ENCODE assay signal across 22 cellular contexts in genomic region chr21:36888466-36888865, GRCh38.
DNase-seq lines count a peak whose midpoint lies in the region; ATAC-seq, FAIRE-seq and TF ChIP-seq lines count a peak whose summit lies in the region.
"Had no signal": no experiment of that assay in that cellular context is flagged by ENCODE, and none has a peak within 500 bp of the region (broad histone marks: within the 10 kb centered on the region; RNA-seq: fewer than 3 reads in every experiment).

No MANE protein-coding gene starts in this region.

- H3K79me2 ChIP-seq in astrocyte (ENCODE audit: insufficient read depth, low read length) = peaks cover 2% of the 10 kb centered on the region

- H3K27ac Mint-ChIP-seq in astrocyte (ENCODE audit: unreplicated experiment) (no peak overlapping the region), neural crest cell (ENCODE audit: unreplicated experiment) (peak overlapping the region; percentile 39), osteocyte (ENCODE audit: unreplicated experiment) (no peak overlapping the region)
- H3K27ac Mint-ChIP-seq in stimulated activated effector memory CD8-positive, alpha-beta T cell treated with anti-CD3 and anti-CD28 coated beads, Interleukin-12 subunit alpha, Interleukin-12 subunit beta, amount 100 ng/mL, for 72 hours = peak overlapping the region; percentile 43
- H3K27ac Mint-ChIP-seq: CD4-positive, alpha-beta T cell; HFFc6 had no signal

- no peaks in the 10 kb centered on the region for H3K4me1 Mint-ChIP-seq in astrocyte (ENCODE audit: low read depth, unreplicated experiment)
- H3K4me1 Mint-ChIP-seq in neural crest cell = peaks cover 10% of the 10 kb centered on the region
- peaks cover 11% of the 10 kb centered on the region for H3K4me1 Mint-ChIP-seq in stimulated activated effector memory CD8-positive, alpha-beta T cell treated with anti-CD3 and anti-CD28 coated beads, Interleukin-12 subunit alpha, Interleukin-12 subunit beta, amount 100 ng/mL, for 72 hours
- H3K4me1 Mint-ChIP-seq in osteocyte (ENCODE audit: unreplicated experiment) = peaks cover 7% of the 10 kb centered on the region

- H3K36me3 ChIP-seq in heart right ventricle (no peaks in the 10 kb centered on the region), astrocyte (ENCODE audit: insufficient read depth, low read length) (no peaks in the 10 kb centered on the region)

- H3K9ac ChIP-seq in astrocyte (ENCODE audit: low read length) = peak overlapping the region; percentile 29
- H3K9ac ChIP-seq: BLaER1 treated with 17β-estradiol and CSF1 and Interleukin-3, amounts not matched to agents 10 nM and 100 nM; SK-N-SH had no signal

- H3K27me3 Mint-ChIP-seq in astrocyte (ENCODE audit: low read depth, unreplicated experiment) (no peaks in the 10 kb centered on the region), neural crest cell (ENCODE audit: low read depth) (peaks cover 3% of the 10 kb centered on the region), osteocyte (ENCODE audit: unreplicated experiment) (no peaks in the 10 kb centered on the region)
- H3K27me3 Mint-ChIP-seq: CD4-positive, alpha-beta T cell had no signal

- H3K27me3 ChIP-seq in heart right ventricle = no peaks in the 10 kb centered on the region
- no peaks in the 10 kb centered on the region for H3K27me3 ChIP-seq in astrocyte (ENCODE audit: insufficient read depth, low read length)
- H3K27me3 ChIP-seq: BLaER1 treated with 17β-estradiol and CSF1 and Interleukin-3, amounts not matched to agents 10 nM and 100 nM; MG63 had no signal

- TF ChIP-seq CTCF in heart right ventricle (IDR thresholded peaks at IDR 0.05) (no peak), astrocyte (IDR thresholded peaks at IDR 0.05; ENCODE audit: insufficient read depth, low read depth, low read length) (no peak), neural crest cell (conservative IDR thresholded peaks at IDR 0.05) (no peak), osteocyte (IDR thresholded peaks at IDR 0.05) (no peak)

- H3K4me3 ChIP-seq in heart right ventricle (no peak overlapping the region), astrocyte (ENCODE audit: insufficient read depth, low read depth, low read length) (no peak overlapping the region)
- H3K4me3 ChIP-seq: BLaER1 treated with 17β-estradiol and CSF1 and Interleukin-3, amounts not matched to agents 10 nM and 100 nM; GM23338; MG63 had no signal

- H3K4me1 ChIP-seq in heart right ventricle (peaks cover 0 to 28% (median 0%) of the 10 kb centered on the region in 9 donors), astrocyte (ENCODE audit: insufficient read depth, low read length) (peaks cover 7% of the 10 kb centered on the region)
- H3K4me1 ChIP-seq: BLaER1 treated with 17β-estradiol and CSF1 and Interleukin-3, amounts not matched to agents 10 nM and 100 nM had no signal

- WGBS in heart right ventricle, 2 donors = 75 to 93% methylated on average over 5 of the region's 5 CpGs

- H3K27ac ChIP-seq in heart right ventricle = peak overlapping the region in 7 of 10 donors; percentile 22 to 83 (median 55)
- H3K27ac ChIP-seq in astrocyte (ENCODE audit: low read depth, low read length) = peak overlapping the region; percentile 13
- H3K27ac ChIP-seq: BLaER1 treated with 17β-estradiol and CSF1 and Interleukin-3, amounts not matched to agents 10 nM and 100 nM had no signal

- intact Hi-C loops in heart right ventricle (cut with DNase I) (loop anchor here in 1 of 10 donors (2.0 kb wide), 1 partner anchor 26 kb away; no protein-coding TSS in a partner anchor), left ventricle myocardium superior (cut with micrococcal nuclease) (no loop called here)

- H3K4me2 ChIP-seq in astrocyte (ENCODE audit: low read length) = no peak overlapping the region
- H3K4me2 ChIP-seq: BLaER1 treated with 17β-estradiol and CSF1 and Interleukin-3, amounts not matched to agents 10 nM and 100 nM; GM23338; SK-N-SH had no signal

- H2AFZ ChIP-seq in astrocyte (ENCODE audit: low read depth, low read length) = peak overlapping the region; percentile 10
- H2AFZ ChIP-seq: GM23338 had no signal

- DNase-seq in heart right ventricle = no peak
- no peak for DNase-seq in left ventricle myocardium superior
- no peak for DNase-seq in astrocyte (ENCODE audit: low read depth)
- DNase-seq in neural crest cell (ENCODE audit: low read depth, low spot score) = no peak
- DNase-seq in stimulated activated effector memory CD8-positive, alpha-beta T cell treated with anti-CD3 and anti-CD28 coated beads, Interleukin-12 subunit alpha, Interleukin-12 subunit beta, amount 100 ng/mL, for 72 hours (ENCODE audit: low spot score in 2 of 2) = no peak
- DNase-seq in NCI-H510A (lab: John Stamatoyannopoulos, UW) = no peak
- DNase-seq in osteocyte (ENCODE audit: extremely low spot score, unreplicated experiment) = no peak
- DNase-seq: AML-193; CD4-positive, alpha-beta T cell; H9; HFFc6; KG1; MG63; NCI-H2029; NCI-H526; RPMI8226; SIG-M5 had no signal

- H4K20me1 ChIP-seq in astrocyte (ENCODE audit: insufficient read depth, low read length) = no peaks in the 10 kb centered on the region
- H4K20me1 ChIP-seq: BLaER1 treated with 17β-estradiol and CSF1 and Interleukin-3, amounts not matched to agents 10 nM and 100 nM had no signal

- H3K9me3 Mint-ChIP-seq in astrocyte (ENCODE audit: unreplicated experiment) (peaks cover 4% of the 10 kb centered on the region), neural crest cell (peaks cover 3% of the 10 kb centered on the region), osteocyte (ENCODE audit: unreplicated experiment) (peaks cover 4% of the 10 kb centered on the region)
- no peaks in the 10 kb centered on the region for H3K9me3 Mint-ChIP-seq in stimulated activated effector memory CD8-positive, alpha-beta T cell treated with anti-CD3 and anti-CD28 coated beads, Interleukin-12 subunit alpha, Interleukin-12 subunit beta, amount 100 ng/mL, for 72 hours

- peaks cover 45% of the 10 kb centered on the region for H3K36me3 Mint-ChIP-seq in astrocyte (ENCODE audit: low read depth, unreplicated experiment)
- H3K36me3 Mint-ChIP-seq in neural crest cell (ENCODE audit: low read depth) = peaks cover 31% of the 10 kb centered on the region
- H3K36me3 Mint-ChIP-seq in stimulated activated effector memory CD8-positive, alpha-beta T cell treated with anti-CD3 and anti-CD28 coated beads, Interleukin-12 subunit alpha, Interleukin-12 subunit beta, amount 100 ng/mL, for 72 hours = no peaks in the 10 kb centered on the region
- peaks cover 20% of the 10 kb centered on the region for H3K36me3 Mint-ChIP-seq in osteocyte (ENCODE audit: unreplicated experiment)

- FAIRE-seq in astrocyte (lab: Jason Lieb, UNC) = no peak
- FAIRE-seq: D721Med, HTR-8/SVneo had no signal

- H3K9me3 ChIP-seq in heart right ventricle (peaks cover 0 to 11% (median 3%) of the 10 kb centered on the region in 11 donors), astrocyte (ENCODE audit: insufficient read depth, low read depth, low read length) (peaks cover 4% of the 10 kb centered on the region)
- H3K9me3 ChIP-seq: SK-N-SH had no signal

- H3K4me3 Mint-ChIP-seq in astrocyte (ENCODE audit: unreplicated experiment) (no peak overlapping the region), neural crest cell (no peak overlapping the region), osteocyte (ENCODE audit: unreplicated experiment) (no peak overlapping the region)
- no peak overlapping the region for H3K4me3 Mint-ChIP-seq in stimulated activated effector memory CD8-positive, alpha-beta T cell treated with anti-CD3 and anti-CD28 coated beads, Interleukin-12 subunit alpha, Interleukin-12 subunit beta, amount 100 ng/mL, for 72 hours
- H3K4me3 Mint-ChIP-seq: CD4-positive, alpha-beta T cell; GM23338; H9; HFFc6 had no signal

- ATAC-seq in heart right ventricle (no peak), left ventricle myocardium superior (no peak)
- ATAC-seq in stimulated activated effector memory CD8-positive, alpha-beta T cell treated with anti-CD3 and anti-CD28 coated beads, Interleukin-12 subunit alpha, Interleukin-12 subunit beta, amount 100 ng/mL, for 72 hours = no peak
- ATAC-seq: GM23338 had no signal

Comparison
In these comparisons a context has a peak if more than half of its experiments do, and no peak if none do; other contexts are left out.
1. H3K27ac Mint-ChIP-seq: peak in neural crest cell (single experiment) and stimulated activated effector memory CD8-positive, alpha-beta T cell treated with anti-CD3 and anti-CD28 coated beads, Interleukin-12 subunit alpha, Interleukin-12 subunit beta, amount 100 ng/mL, for 72 hours (single experiment); none in astrocyte (single experiment) and osteocyte (single experiment).